Comparison of ENCODE assay signal across 25 cellular contexts in the genomic region with DNA sequence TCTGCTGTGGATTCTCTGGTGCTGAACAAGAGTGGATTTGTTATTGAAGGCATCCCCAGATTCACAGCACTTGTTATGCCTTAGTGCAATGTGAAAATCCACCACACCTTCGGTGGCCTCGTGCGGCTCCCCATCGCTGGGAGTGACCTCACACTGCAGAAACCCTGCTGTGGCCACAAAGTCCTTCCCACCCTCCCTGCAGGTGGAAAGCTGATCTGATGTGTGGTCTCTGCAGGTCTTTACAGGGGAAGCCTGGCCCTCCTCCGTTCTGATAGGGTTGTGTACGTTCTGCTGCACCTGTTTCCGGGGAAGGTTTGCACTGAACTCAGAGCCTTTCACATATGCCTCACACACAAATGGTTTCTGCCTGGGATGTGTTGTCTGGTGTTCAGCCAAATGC. TPM values are rescaled to one million over a fixed set of nuclear protein-coding genes. Genes with fewer than 3 reads are reported as not detected.
DNase-seq lines count a peak whose midpoint lies in the region; ATAC-seq and TF ChIP-seq lines count a peak whose summit lies in the region.
"Had no signal": no experiment of that assay in that cellular context is flagged by ENCODE, and none has a peak within 500 bp of the region (broad histone marks: within the 10 kb centered on the region; RNA-seq: fewer than 3 reads in every experiment).

No MANE protein-coding gene starts in this region.

- no peak overlapping the region for H2BK15ac ChIP-seq in mesenchymal stem cell (ENCODE audit: low read depth, poor library complexity, severe bottlenecking)

- H3K27ac ChIP-seq in CD8-positive, alpha-beta memory T cell (ENCODE audit: low read depth, low read length) = no peak overlapping the region
- H3K27ac ChIP-seq in PC-3 (ENCODE audit: low read length) (no peak overlapping the region), mesenchymal stem cell (ENCODE audit: low read length, poor library complexity, severe bottlenecking) (no peak overlapping the region), skeletal muscle tissue (ENCODE audit: low read depth, low read length) (no peak overlapping the region)
- H3K27ac ChIP-seq: A549 had no signal

- POLR2A ChIA-PET in CD8-positive, alpha-beta memory T cell (lab: Charles Lee) = no interaction called here
- POLR2A ChIA-PET in PC-3 (lab: Charles Lee; ENCODE audit: unreplicated experiment) = no interaction called here

- peaks cover 47% of the 10 kb centered on the region for H3K36me3 ChIP-seq in CD8-positive, alpha-beta memory T cell (ENCODE audit: insufficient read depth, low read length)
- H3K36me3 ChIP-seq in PC-3 (ENCODE audit: low read depth, low read length) (peaks cover 47% of the 10 kb centered on the region), mesenchymal stem cell (ENCODE audit: control insufficient read depth in 1 of 2, insufficient read depth in 2 of 2, low read depth in 1 of 2, low read length in 2 of 2) (peaks cover 47 to 48% of the 10 kb centered on the region in 2 experiments), skeletal muscle tissue (ENCODE audit: control insufficient read depth in 3 of 3, insufficient read depth in 3 of 3, low read length in 3 of 3) (peaks cover 51 to 54% (median 53%) of the 10 kb centered on the region in 3 donors)

- peak overlapping the region; percentile 21 for H3K4me3 ChIP-seq in CD8-positive, alpha-beta memory T cell (ENCODE audit: low read length)
- peak overlapping the region; percentile 32; the same call in 1 of the 2 replicates for H3K4me3 ChIP-seq in PC-3 (ENCODE audit: low read length)
- peak overlapping the region; percentile 22 to 48 for H3K4me3 ChIP-seq in mesenchymal stem cell (ENCODE audit: insufficient read depth in 1 of 2, low read depth in 1 of 2, low read length in 2 of 2)
- H3K4me3 ChIP-seq in skeletal muscle tissue (ENCODE audit: low read length in 3 of 3) = peak overlapping the region in 2 of 3 donors; percentile 35 to 40
- H3K4me3 ChIP-seq: A549, GM12878 had no signal

- H2AK5ac ChIP-seq in mesenchymal stem cell (ENCODE audit: low read length, severe bottlenecking) = no peak overlapping the region

- peaks cover 57 to 91% (median 87%) of the 10 kb centered on the region in 5 donors for H3K9me3 Mint-ChIP-seq in CD8-positive, alpha-beta memory T cell

- H2BK120ac ChIP-seq in mesenchymal stem cell (ENCODE audit: low read depth, low read length) = no peak overlapping the region

- CTCF ChIA-PET in CD8-positive, alpha-beta memory T cell (lab: Charles Lee) = interaction anchor here (0.9 kb wide), 1 partner anchor 120 kb away, joined by 3 read pairs; no protein-coding TSS in a partner anchor
- CTCF ChIA-PET in PC-3 (lab: Charles Lee) = no interaction called here

- H4K8ac ChIP-seq in mesenchymal stem cell (ENCODE audit: low read length) = no peak overlapping the region

- intact Hi-C loops in PC-3 (cut with micrococcal nuclease) = no loop called here

- H3K79me1 ChIP-seq in mesenchymal stem cell (replicated peaks; ENCODE audit: low read length, poor library complexity, severe bottlenecking) = peaks cover 30% of the 10 kb centered on the region

- no peak overlapping the region for H2AFZ ChIP-seq in PC-3 (ENCODE audit: low read length)
- H2AFZ ChIP-seq in mesenchymal stem cell (ENCODE audit: low read depth, low read length) = no peak overlapping the region

- no peaks in the 10 kb centered on the region for H3K27me3 ChIP-seq in CD8-positive, alpha-beta memory T cell (ENCODE audit: insufficient read depth, low read length, poor library complexity, severe bottlenecking)
- H3K27me3 ChIP-seq in PC-3 (ENCODE audit: low read length) (no peaks in the 10 kb centered on the region), mesenchymal stem cell (ENCODE audit: control insufficient read depth in 1 of 2, insufficient read depth in 1 of 2, low read length in 2 of 2) (no peaks in the 10 kb centered on the region), skeletal muscle tissue (ENCODE audit: control insufficient read depth in 3 of 3, insufficient read depth in 3 of 3, low read length in 3 of 3) (no peaks in the 10 kb centered on the region)

- no peaks in the 10 kb centered on the region for H3K27me3 Mint-ChIP-seq in CD8-positive, alpha-beta memory T cell
- H3K27me3 Mint-ChIP-seq: B cell; CD4-positive, CD25-positive, alpha-beta regulatory T cell had no signal

- H3K4ac ChIP-seq in mesenchymal stem cell (ENCODE audit: low read depth in 1 of 2, low read length in 2 of 2) = no peak overlapping the region

- peaks cover 26% of the 10 kb centered on the region for H3K79me2 ChIP-seq in PC-3 (ENCODE audit: low read length)

- 95% methylated on average over 7 of the region's 7 CpGs for WGBS in mesenchymal stem cell

- H4K91ac ChIP-seq in mesenchymal stem cell (ENCODE audit: low read length) = no peak overlapping the region

- no peak overlapping the region for H3K23ac ChIP-seq in mesenchymal stem cell (ENCODE audit: low read length in 2 of 2)

- no peaks in the 10 kb centered on the region for H4K20me1 ChIP-seq in PC-3 (ENCODE audit: low read length)

- TF ChIP-seq CTCF in PC-3 (conservative IDR thresholded peaks at IDR 0.05; ENCODE audit: low read depth, low read length) = no peak

- no peak for DNase-seq in CD8-positive, alpha-beta memory T cell
- no peak for DNase-seq in PC-3
- DNase-seq in mesenchymal stem cell = no peak
- no peak for DNase-seq in ureter (ENCODE audit: low spot score)
- DNase-seq in nucleus accumbens (lab: John Stamatoyannopoulos, UW) = no peak
- DNase-seq in activated CD8-positive, alpha-beta memory T cell treated with anti-CD3 and anti-CD28 coated beads, Interleukin-2, amount 50 U/mL, for 48 hours = no peak
- no peak for DNase-seq in activated naive CD4-positive, alpha-beta T cell treated with Interleukin-2 at 50 U/mL for 16 hours
- DNase-seq: COR-L47; DMS79 treated with DMSO at 0.1 percent for 48 hours; H7; KBM-7; NCI-H1092 treated with DMSO at 0.1 percent for 48 hours; NCI-H1436 treated with DMSO at 0.1 percent for 48 hours; NCI-H2029; NCI-H345; NCI-H524; NCI-H774; NK-92 treated with Interleukin-12 subunit alpha and Interleukin-12 subunit beta, amount 100 ng/mL, for 24 hours; SIG-M5 had no signal

- H3K36me3 Mint-ChIP-seq in CD8-positive, alpha-beta memory T cell = peaks cover 50 to 87% (median 81%) of the 10 kb centered on the region in 3 donors

- no peak overlapping the region for H3K18ac ChIP-seq in mesenchymal stem cell (ENCODE audit: low read depth in 1 of 2, low read length in 2 of 2)

- peaks cover 78% of the 10 kb centered on the region for H3K9me3 ChIP-seq in CD8-positive, alpha-beta memory T cell (ENCODE audit: low read length)
- H3K9me3 ChIP-seq in PC-3 (ENCODE audit: low read length) = peaks cover 40% of the 10 kb centered on the region
- peaks cover 60% of the 10 kb centered on the region for H3K9me3 ChIP-seq in mesenchymal stem cell (ENCODE audit: control insufficient read depth, low read length)
- peaks cover 43 to 55% (median 51%) of the 10 kb centered on the region in 3 donors for H3K9me3 ChIP-seq in skeletal muscle tissue (ENCODE audit: control insufficient read depth in 3 of 3, low read length in 3 of 3)

- H3K14ac ChIP-seq in mesenchymal stem cell (ENCODE audit: low read length in 2 of 2) = no peak overlapping the region

- ATAC-seq in PC-3 = no peak
- ATAC-seq: A549, GM12878, Panc1 had no signal

- no peak overlapping the region for H2BK12ac ChIP-seq in mesenchymal stem cell (ENCODE audit: low read length in 2 of 2)

- H3K4me3 Mint-ChIP-seq in CD8-positive, alpha-beta memory T cell = no peak overlapping the region
- H3K4me3 Mint-ChIP-seq: B cell had no signal

- H2BK5ac ChIP-seq in mesenchymal stem cell (ENCODE audit: low read depth, low read length, poor library complexity, severe bottlenecking) = no peak overlapping the region

- H3K9me2 ChIP-seq in PC-3 (replicated peaks; ENCODE audit: low read length) = no peaks in the 10 kb centered on the region

- H3K4me2 ChIP-seq in PC-3 (ENCODE audit: low read length) = no peak overlapping the region
- H3K4me2 ChIP-seq in mesenchymal stem cell (ENCODE audit: low read length, poor library complexity, severe bottlenecking) = no peak overlapping the region
- H3K4me2 ChIP-seq: A549 had no signal

- peaks cover 21% of the 10 kb centered on the region for H3K4me1 ChIP-seq in CD8-positive, alpha-beta memory T cell (ENCODE audit: insufficient read depth, low read length)
- H3K4me1 ChIP-seq in PC-3 (ENCODE audit: insufficient read depth, low read length) (peaks cover 30% of the 10 kb centered on the region), mesenchymal stem cell (ENCODE audit: control insufficient read depth, insufficient read depth, low read depth, low read length) (peaks cover 19% of the 10 kb centered on the region), skeletal muscle tissue (ENCODE audit: control insufficient read depth in 3 of 3, insufficient read depth in 3 of 3, low read length in 3 of 3) (peaks cover 13 to 21% (median 13%) of the 10 kb centered on the region in 3 donors)

- BruUV-seq in PC-3 (replicated peaks; lab: Mats Ljungman, UMichigan) = no TSS peak

- no peak overlapping the region for H3K27ac Mint-ChIP-seq in CD8-positive, alpha-beta memory T cell
- H3K27ac Mint-ChIP-seq: B cell; CD4-positive, CD25-positive, alpha-beta regulatory T cell had no signal

- H3F3A ChIP-seq in PC-3 (ENCODE audit: low read length, unreplicated experiment) = no peaks in the 10 kb centered on the region

- peaks cover 19 to 31% (median 27%) of the 10 kb centered on the region in 3 donors for H3K4me1 Mint-ChIP-seq in CD8-positive, alpha-beta memory T cell

- H3K9ac ChIP-seq in PC-3 (ENCODE audit: low read length) (no peak overlapping the region), mesenchymal stem cell (ENCODE audit: low read length) (no peak overlapping the region), skeletal muscle tissue (ENCODE audit: low read depth in 1 of 3, low read length in 3 of 3) (no peak overlapping the region)

RNA-seq across cellular contexts. Expression of a gene that starts 5.0 kb away (rescaled TPM):
- total RNA-seq in CD8-positive, alpha-beta memory T cell = 1 to 10 TPM; 7.4 to 7.5 TPM
- polyA plus RNA-seq in CD8-positive, alpha-beta memory T cell = 15.4 TPM
- total RNA-seq in PC-3 (2014; rRNA removed) = 5.8 and 6.3 TPM in 2 replicates
- polyA plus RNA-seq in mesenchymal stem cell (2013, experiment 1 of 2) = 3.2 TPM
- polyA plus RNA-seq in mesenchymal stem cell (2013, experiment 2 of 2) = 3.4 TPM
- total RNA-seq in skeletal muscle tissue = 7.8 TPM
- 10.2 TPM for total RNA-seq in ureter

RNA-seq across cellular contexts. Expression of a gene that starts 32.3 kb away (rescaled TPM):
- 1 to 10 TPM; 6.4 to 7.4 TPM for total RNA-seq in CD8-positive, alpha-beta memory T cell
- polyA plus RNA-seq in CD8-positive, alpha-beta memory T cell = 6.9 TPM
- total RNA-seq in PC-3 (2014; rRNA removed) = 2.3 and 3.5 TPM in 2 replicates
- 1.5 TPM for polyA plus RNA-seq in mesenchymal stem cell (2013, experiment 1 of 2)
- polyA plus RNA-seq in mesenchymal stem cell (2013, experiment 2 of 2) = 1.6 TPM
- 12.0 TPM for total RNA-seq in skeletal muscle tissue
- 4.6 TPM for total RNA-seq in ureter

RNA-seq across cellular contexts. Expression of a gene that starts 41.1 kb away (rescaled TPM):
- total RNA-seq in CD8-positive, alpha-beta memory T cell = 100 to 1,000 TPM; 205 to 218 TPM
- polyA plus RNA-seq in CD8-positive, alpha-beta memory T cell = 51.4 TPM
- total RNA-seq in PC-3 (2014; rRNA removed) (24.8 and 32.8 TPM in 2 replicates), skeletal muscle tissue (17.7 TPM), ureter (71.3 TPM)
- 54.4 TPM for polyA plus RNA-seq in mesenchymal stem cell (2013, experiment 1 of 2)
- polyA plus RNA-seq in mesenchymal stem cell (2013, experiment 2 of 2) = 53.5 TPM
